ENCODE assay signal across 21 cellular contexts in genomic region chr17:65541453-65541852, GRCh38. TPM values are rescaled to one million over a fixed set of nuclear protein-coding genes. Genes with fewer than 3 reads are reported as not detected.
DNase-seq lines count a peak whose midpoint lies in the region; ATAC-seq and TF ChIP-seq lines count a peak whose summit lies in the region.
"Had no signal": no experiment of that assay in that cellular context is flagged by ENCODE, and none has a peak within 500 bp of the region (broad histone marks: within the 10 kb centered on the region; RNA-seq: fewer than 3 reads in every experiment).

No MANE protein-coding gene starts in this region.

- peaks cover 8% of the 10 kb centered on the region for H3K36me3 ChIP-seq in GM23338 (ENCODE audit: insufficient read depth)
- peaks cover 0 to 66% (median 7%) of the 10 kb centered on the region in 3 experiments for H3K36me3 ChIP-seq in naive thymus-derived CD4-positive, alpha-beta T cell (ENCODE audit: control insufficient read depth in 2 of 3, insufficient read depth in 3 of 3, low read length in 3 of 3)
- H3K36me3 ChIP-seq in skeletal muscle tissue (ENCODE audit: control insufficient read depth in 3 of 3, insufficient read depth in 3 of 3, low read length in 3 of 3): peaks cover 25 to 27% (median 25%) of the 10 kb centered on the region in 3 donors

- H3K9me2 ChIP-seq in GM23338 (ENCODE audit: insufficient read depth): no peaks in the 10 kb centered on the region; the same call in 1 of the 2 replicates

- CTCF ChIA-PET in naive thymus-derived CD4-positive, alpha-beta T cell (lab: Charles Lee): no interaction called here

- peaks cover 41% of the 10 kb centered on the region for H3K79me2 ChIP-seq in GM23338 (replicated peaks; ENCODE audit: insufficient read depth)

- H3K27ac ChIP-seq in GM23338 (ENCODE audit: low read depth) (no peak overlapping the region), skeletal muscle tissue (ENCODE audit: low read depth, low read length) (peak overlapping the region; percentile 36)
- no peak overlapping the region for H3K27ac ChIP-seq in naive thymus-derived CD4-positive, alpha-beta T cell (ENCODE audit: low read depth, low read length)
- H3K27ac ChIP-seq: A549, SJSA1 had no signal

- H3K4me1 Mint-ChIP-seq in GM23338: peaks cover 50% of the 10 kb centered on the region
- peaks cover 50% of the 10 kb centered on the region for H3K4me1 Mint-ChIP-seq in brain
- H3K4me1 Mint-ChIP-seq in naive thymus-derived CD4-positive, alpha-beta T cell: peaks cover 10 to 87% (median 72%) of the 10 kb centered on the region in 7 donors
- H3K4me1 Mint-ChIP-seq: B cell, CD14-positive monocyte had no signal

- H3F3A ChIP-seq in GM23338 (replicated peaks; ENCODE audit: low read depth): no peaks in the 10 kb centered on the region

- H4K20me1 ChIP-seq in GM23338 (replicated peaks; ENCODE audit: insufficient read depth): peaks cover 16% of the 10 kb centered on the region

- H3K9me3 Mint-ChIP-seq in GM23338 (no peaks in the 10 kb centered on the region), brain (no peaks in the 10 kb centered on the region)
- H3K9me3 Mint-ChIP-seq in naive thymus-derived CD4-positive, alpha-beta T cell: peaks cover 0 to 1% (median 0%) of the 10 kb centered on the region in 11 donors
- H3K9me3 Mint-ChIP-seq: H9, HFFc6 had no signal

- TF ChIP-seq POLR2A in GM18505 (IDR thresholded peaks at IDR 0.05; ENCODE audit: borderline replicate concordance, extremely low read depth, insufficient read depth, insufficient read length): no peak

- H3K9ac ChIP-seq in skeletal muscle tissue (ENCODE audit: low read depth in 1 of 3, low read length in 3 of 3): no peak overlapping the region

- H3K4me1 ChIP-seq in GM23338 (ENCODE audit: insufficient read depth) (peaks cover 29% of the 10 kb centered on the region), skeletal muscle tissue (ENCODE audit: control insufficient read depth in 3 of 3, insufficient read depth in 3 of 3, low read length in 3 of 3) (peaks cover 34 to 55% (median 46%) of the 10 kb centered on the region in 3 donors)
- H3K4me1 ChIP-seq in naive thymus-derived CD4-positive, alpha-beta T cell (ENCODE audit: control insufficient read depth in 2 of 2, insufficient read depth in 2 of 2, low read length in 2 of 2): peaks cover 0 to 34% of the 10 kb centered on the region in 2 donors

- H3K4me2 ChIP-seq in GM23338: no peak overlapping the region
- H3K4me2 ChIP-seq: A549 had no signal

- H3K9me3 ChIP-seq in naive thymus-derived CD4-positive, alpha-beta T cell (ENCODE audit: control insufficient read depth in 2 of 3, low read length in 3 of 3): no peaks in the 10 kb centered on the region
- H3K9me3 ChIP-seq in skeletal muscle tissue (ENCODE audit: control insufficient read depth in 3 of 3, low read length in 3 of 3): no peaks in the 10 kb centered on the region
- H3K9me3 ChIP-seq: A549, SJSA1 had no signal

- H3K27me3 Mint-ChIP-seq in GM23338 (ENCODE audit: insufficient read depth, low read depth, poor library complexity) (peaks cover 16% of the 10 kb centered on the region), brain (no peaks in the 10 kb centered on the region)
- H3K27me3 Mint-ChIP-seq in naive thymus-derived CD4-positive, alpha-beta T cell: peaks cover 0 to 19% (median 0%) of the 10 kb centered on the region in 5 donors
- H3K27me3 Mint-ChIP-seq: B cell had no signal

- H3K27ac Mint-ChIP-seq in GM23338 (peak overlapping the region; percentile 19; the same call in 1 of the 2 replicates), brain (peak overlapping the region in 4 of 5 experiments; percentile 17 to 65 (median 32))
- peak overlapping the region in 6 of 9 donors; percentile 16 to 96 (median 50) for H3K27ac Mint-ChIP-seq in naive thymus-derived CD4-positive, alpha-beta T cell
- H3K27ac Mint-ChIP-seq: B cell, CD14-positive monocyte, H9, HFFc6 had no signal

- intact Hi-C loops in naive thymus-derived CD4-positive, alpha-beta T cell (cut with micrococcal nuclease): no loop called here

- no peak overlapping the region for H3K4me3 Mint-ChIP-seq in GM23338
- H3K4me3 Mint-ChIP-seq in brain: no peak overlapping the region
- H3K4me3 Mint-ChIP-seq in naive thymus-derived CD4-positive, alpha-beta T cell: peak overlapping the region in 1 of 10 donors; percentile 18
- H3K4me3 Mint-ChIP-seq: B cell, H9, HFFc6 had no signal

- no peak overlapping the region for H2AFZ ChIP-seq in GM23338

- no peak overlapping the region for H3K4me3 ChIP-seq in GM23338
- no peak overlapping the region for H3K4me3 ChIP-seq in naive thymus-derived CD4-positive, alpha-beta T cell (ENCODE audit: low read length)
- no peak overlapping the region for H3K4me3 ChIP-seq in skeletal muscle tissue (ENCODE audit: low read length in 3 of 3)
- H3K4me3 ChIP-seq: A549, SJSA1 had no signal

- POLR2A ChIA-PET in naive thymus-derived CD4-positive, alpha-beta T cell (lab: Charles Lee): interaction anchor here (0.8 kb wide), 1 partner anchor 14 kb away, joined by 3 read pairs; no protein-coding TSS in a partner anchor

- no peak for TF ChIP-seq CTCF in GM23338 (conservative IDR thresholded peaks at IDR 0.05; ENCODE audit: low read depth in 2 of 2)
- TF ChIP-seq CTCF in brain (conservative IDR thresholded peaks at IDR 0.05): no peak
- no peak for TF ChIP-seq CTCF in GM20000 (IDR thresholded peaks at IDR 0.05; ENCODE audit: extremely low read depth, missing control alignments)

- H3K36me3 Mint-ChIP-seq in GM23338 (ENCODE audit: low read depth): peaks cover 89% of the 10 kb centered on the region
- H3K36me3 Mint-ChIP-seq in brain: peaks cover 85% of the 10 kb centered on the region
- H3K36me3 Mint-ChIP-seq in naive thymus-derived CD4-positive, alpha-beta T cell: peaks cover 3 to 38% (median 28%) of the 10 kb centered on the region in 5 donors
- H3K36me3 Mint-ChIP-seq: CD14-positive monocyte had no signal

- DNase-seq in GM23338 (ENCODE audit: low spot score): no peak
- DNase-seq in naive thymus-derived CD4-positive, alpha-beta T cell: no peak
- DNase-seq in GM20000 (ENCODE audit: low spot score): no peak
- no peak for DNase-seq in activated T-cell treated with anti-CD3 and anti-CD28 coated beads, Interleukin-2, amount 50 U/mL, for 48 hours
- DNase-seq: EL, GF-D8, H9, HFFc6, Kasumi-1, NCI-H1694, NCI-H2081 treated with DMSO at 0.1 percent for 48 hours, NCI-H446, NCI-H526, OCI-M1 had no signal

- H3K27me3 ChIP-seq in GM23338 (ENCODE audit: insufficient read depth) (no peaks in the 10 kb centered on the region), skeletal muscle tissue (ENCODE audit: control insufficient read depth in 3 of 3, insufficient read depth in 3 of 3, low read length in 3 of 3) (no peaks in the 10 kb centered on the region)
- no peaks in the 10 kb centered on the region for H3K27me3 ChIP-seq in naive thymus-derived CD4-positive, alpha-beta T cell (ENCODE audit: control insufficient read depth in 2 of 2, insufficient read depth in 2 of 2, low read length in 2 of 2)
- H3K27me3 ChIP-seq: SJSA1 had no signal

- ATAC-seq in GM23338 (no peak), GM18505 (IDR thresholded peaks at IDR 0.05; ENCODE audit: unreplicated experiment) (no peak)
- no peak for ATAC-seq in naive thymus-derived CD4-positive, alpha-beta T cell
- ATAC-seq: A549 had no signal

TF ChIP-seq in GM23338, 12 proteins besides CTCF, POLR2A, EP300 and RAD21 (continues in another document):
- no peak for TF ChIP-seq JUNB (IDR thresholded peaks at IDR 0.05; ENCODE audit: unreplicated experiment)
- no peak for TF ChIP-seq ZNF331 (CRISPR knock-in tag; IDR thresholded peaks at IDR 0.05; ENCODE audit: low read depth)
- no peak for TF ChIP-seq ZNF114 (CRISPR knock-in tag; IDR thresholded peaks at IDR 0.05)
- no peak for TF ChIP-seq EZH2 (IDR thresholded peaks at IDR 0.05; ENCODE audit: low read depth, unreplicated experiment)

RNA-seq across cellular contexts. Expression of gene AXIN2, which starts 20.0 kb away (rescaled TPM):
- total RNA-seq in GM23338 (2014; rRNA removed; shearing (Covaris generic)): 28.2 and 32.7 TPM in 2 replicates
- polyA plus RNA-seq in GM23338 (2016; fragmentation: Nextera tagmentation; extraction: Ambion mirVana) (8.0 and 9.4 TPM in 2 replicates), brain (ENCODE audit: insufficient read depth, low read depth, low replicate concordance) (5.6 TPM)
- 10 to 100 TPM in 4 of 5 experiments, 1 to 10 TPM in 1; 7.4 to 63.4 (median 39.5) TPM for total RNA-seq in naive thymus-derived CD4-positive, alpha-beta T cell
- 10 to 100 TPM; 10.5 to 16.2 TPM for polyA plus RNA-seq in naive thymus-derived CD4-positive, alpha-beta T cell
- 19.8 TPM for total RNA-seq in skeletal muscle tissue
